In genomic region chr21:33976082-33976979, GRCh38 we compare ENCODE assay signal across 8 cellular contexts.
DNase-seq lines count a peak whose midpoint lies in the region; ATAC-seq and TF ChIP-seq lines count a peak whose summit lies in the region.

No MANE protein-coding gene starts in this region.

- TF ChIP-seq CTCF in omental fat pad (IDR thresholded peaks at IDR 0.05): no peak

- DNase-seq in NCI-H69 (lab: John Stamatoyannopoulos, UW) (peak; percentile 42), erythroblast (lab: John Stamatoyannopoulos, UW) (peak; percentile 15 to 38), omental fat pad (ENCODE audit: low spot score) (no peak), cerebellum (ENCODE audit: low spot score) (no peak), NCI-H2107 treated with DMSO at 0.1 percent for 48 hours (lab: John Stamatoyannopoulos, UW; ENCODE audit: unreplicated experiment) (no peak)
- peak; percentile 69 for DNase-seq in activated CD8-positive, alpha-beta memory T cell treated with anti-CD3 and anti-CD28 coated beads for 24 hours

- ATAC-seq in GM18519 (IDR thresholded peaks at IDR 0.05; ENCODE audit: low FRiP score, unreplicated experiment) (peak; percentile 30), HG02759 (IDR thresholded peaks at IDR 0.05; ENCODE audit: unreplicated experiment) (peak; percentile 57), omental fat pad (ENCODE audit: low FRiP score) (peak; percentile 82)

- TF ChIP-seq POLR2A in erythroblast (IDR thresholded peaks at IDR 0.05; ENCODE audit: low read length): peak; percentile 18

Comparison
In these comparisons a context has a peak if more than half of its experiments do, and no peak if none do; other contexts are left out.
1. ATAC-seq: peak in every context shown above with its lines; median percentile 82 in omental fat pad; 57 in HG02759; 30 in GM18519.
2. DNase-seq: peak in NCI-H69 (single experiment), activated CD8-positive, alpha-beta memory T cell treated with anti-CD3 and anti-CD28 coated beads for 24 hours (single experiment) and erythroblast (2 of 2); none in omental fat pad (single experiment), cerebellum (single experiment) and NCI-H2107 treated with DMSO at 0.1 percent for 48 hours (single experiment).